In genomic region chr13:113848431-113849260, GRCh38 we compare ENCODE assay signal across 1 cellular context.
TF ChIP-seq lines count a peak whose summit lies in the region.

No MANE protein-coding gene starts in this region.

TF ChIP-seq in H1, 55 proteins besides CTCF, POLR2A, EP300 and RAD21:
- no peak for TF ChIP-seq CBX8 (IDR thresholded peaks at IDR 0.05; ENCODE audit: borderline replicate concordance, low read depth, low read length)
- no peak for TF ChIP-seq CREB1 (IDR thresholded peaks at IDR 0.05)
- TF ChIP-seq MAFK (IDR thresholded peaks at IDR 0.05; ENCODE audit: low read depth, low read length), result peak; percentile 61
- TF ChIP-seq E2F6 (IDR thresholded peaks at IDR 0.05), result peak; percentile 76
- TF ChIP-seq RNF2 (IDR thresholded peaks at IDR 0.05; ENCODE audit: borderline replicate concordance, low read depth, low read length, missing control alignments, poor library complexity, severe bottlenecking), result no peak
- TF ChIP-seq YY1 (IDR thresholded peaks at IDR 0.05; ENCODE audit: low read depth, low read length), result no peak
- TF ChIP-seq POLR2AphosphoS5 (IDR thresholded peaks at IDR 0.05; ENCODE audit: low read depth, low read length), result no peak
- TF ChIP-seq KDM1A (IDR thresholded peaks at IDR 0.05; ENCODE audit: borderline replicate concordance, low read length), result no peak
- no peak for TF ChIP-seq FOSL1 (IDR thresholded peaks at IDR 0.05; ENCODE audit: insufficient read depth, low read depth, low read length)
- TF ChIP-seq KDM4A (IDR thresholded peaks at IDR 0.05; ENCODE audit: low read depth, low read length, severe bottlenecking), result no peak
- no peak for TF ChIP-seq BRCA1 (IDR thresholded peaks at IDR 0.05; ENCODE audit: low read depth, low read length)
- no peak for TF ChIP-seq BCL11A (IDR thresholded peaks at IDR 0.05; ENCODE audit: low read depth in 2 of 2, low read length in 2 of 2)
- no peak for TF ChIP-seq CHD2 (IDR thresholded peaks at IDR 0.05; ENCODE audit: low read length)
- TF ChIP-seq GTF2F1 (IDR thresholded peaks at IDR 0.05; ENCODE audit: borderline replicate concordance, low read depth, low read length), result no peak
- no peak for TF ChIP-seq CEBPB (IDR thresholded peaks at IDR 0.05; ENCODE audit: low read depth, low read length)
- TF ChIP-seq CHD7 (IDR thresholded peaks at IDR 0.05; ENCODE audit: insufficient replicate concordance, low read length), result no peak
- TF ChIP-seq HDAC2 (IDR thresholded peaks at IDR 0.05; ENCODE audit: borderline replicate concordance in 1 of 2, low read depth in 2 of 2, low read length in 2 of 2), result no peak
- TF ChIP-seq USF2 (IDR thresholded peaks at IDR 0.05; ENCODE audit: low read length), result no peak
- no peak for TF ChIP-seq JUN (IDR thresholded peaks at IDR 0.05; ENCODE audit: low read depth, low read length)
- no peak for TF ChIP-seq CHD1 (IDR thresholded peaks at IDR 0.05; ENCODE audit: low read depth, low read length)
- TF ChIP-seq BACH1 (IDR thresholded peaks at IDR 0.05; ENCODE audit: low read length), result peak; percentile 78; the same call in 1 of the 2 replicates
- TF ChIP-seq ASH2L (IDR thresholded peaks at IDR 0.05; ENCODE audit: low read length), result no peak
- no peak for TF ChIP-seq EZH2 (IDR thresholded peaks at IDR 0.05; ENCODE audit: low read depth, low read length, severe bottlenecking)
- no peak for TF ChIP-seq TAF7 (optimal IDR thresholded peaks at IDR 0.05; ENCODE audit: borderline replicate concordance, low read depth, low read length)
- no peak for TF ChIP-seq SRF (IDR thresholded peaks at IDR 0.05; ENCODE audit: low read depth, low read length)
